2 cellular contexts compared by ENCODE assay signal in the genomic region with DNA sequence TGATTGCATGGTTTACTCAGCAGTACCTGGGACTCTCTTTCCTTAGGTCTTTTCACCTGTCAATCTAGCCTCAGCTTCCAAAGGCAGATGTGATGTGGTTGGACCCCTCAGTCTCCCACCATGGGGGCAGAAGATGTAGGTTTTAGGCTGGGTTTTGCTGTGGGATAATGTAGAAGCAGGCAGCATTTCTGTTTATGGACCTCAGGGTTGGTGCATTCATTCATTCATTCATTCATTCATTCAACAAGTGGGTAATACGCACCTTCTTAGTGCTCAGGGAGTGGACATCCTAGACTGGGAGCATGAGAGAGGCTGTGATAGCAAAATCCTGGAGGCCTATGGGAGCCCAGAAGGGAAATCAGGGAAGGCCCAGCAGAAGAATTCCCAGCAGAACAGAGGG.
A peak's percentile ranks its signal among the peaks of the same experiment; 100 is the strongest.
TF ChIP-seq lines count a peak whose summit lies in the region.

No MANE protein-coding gene starts in this region.

TF ChIP-seq in HepG2, 621 proteins besides CTCF, POLR2A, EP300 and RAD21:
- TF ChIP-seq SALL1 (CRISPR knock-in tag; IDR thresholded peaks at IDR 0.05) = no peak
- TF ChIP-seq, protein P1, sequence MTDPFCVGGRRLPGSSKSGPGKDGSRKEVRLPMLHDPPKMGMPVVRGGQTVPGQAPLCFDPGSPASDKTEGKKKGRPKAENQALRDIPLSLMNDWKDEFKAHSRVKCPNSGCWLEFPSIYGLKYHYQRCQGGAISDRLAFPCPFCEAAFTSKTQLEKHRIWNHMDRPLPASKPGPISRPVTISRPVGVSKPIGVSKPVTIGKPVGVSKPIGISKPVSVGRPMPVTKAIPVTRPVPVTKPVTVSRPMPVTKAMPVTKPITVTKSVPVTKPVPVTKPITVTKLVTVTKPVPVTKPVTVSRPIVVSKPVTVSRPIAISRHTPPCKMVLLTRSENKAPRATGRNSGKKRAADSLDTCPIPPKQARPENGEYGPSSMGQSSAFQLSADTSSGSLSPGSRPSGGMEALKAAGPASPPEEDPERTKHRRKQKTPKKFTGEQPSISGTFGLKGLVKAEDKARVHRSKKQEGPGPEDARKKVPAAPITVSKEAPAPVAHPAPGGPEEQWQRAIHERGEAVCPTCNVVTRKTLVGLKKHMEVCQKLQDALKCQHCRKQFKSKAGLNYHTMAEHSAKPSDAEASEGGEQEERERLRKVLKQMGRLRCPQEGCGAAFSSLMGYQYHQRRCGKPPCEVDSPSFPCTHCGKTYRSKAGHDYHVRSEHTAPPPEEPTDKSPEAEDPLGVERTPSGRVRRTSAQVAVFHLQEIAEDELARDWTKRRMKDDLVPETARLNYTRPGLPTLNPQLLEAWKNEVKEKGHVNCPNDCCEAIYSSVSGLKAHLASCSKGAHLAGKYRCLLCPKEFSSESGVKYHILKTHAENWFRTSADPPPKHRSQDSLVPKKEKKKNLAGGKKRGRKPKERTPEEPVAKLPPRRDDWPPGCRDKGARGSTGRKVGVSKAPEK (CRISPR knock-in tag; IDR thresholded peaks at IDR 0.05; ENCODE audit: borderline replicate concordance) = no peak
- no peak for TF ChIP-seq CCDC6 (CRISPR knock-in tag; IDR thresholded peaks at IDR 0.05)
- TF ChIP-seq ZNF430 (CRISPR knock-in tag; IDR thresholded peaks at IDR 0.05) = no peak
- no peak for TF ChIP-seq KAT7 (CRISPR knock-in tag; IDR thresholded peaks at IDR 0.05; ENCODE audit: borderline replicate concordance)
- no peak for TF ChIP-seq PTBP1 (IDR thresholded peaks at IDR 0.05; ENCODE audit: low read depth, low read length, poor library complexity, severe bottlenecking)
- TF ChIP-seq ZNF24 (IDR thresholded peaks at IDR 0.05) = 0 out of 2 replicates have a peak, but pooled peaks have one; percentile 40
TF ChIP-seq in HepG2: peak in this region for 1.

TF ChIP-seq in K562, 482 proteins besides CTCF, POLR2A, EP300 and RAD21:
- TF ChIP-seq ZNF24 (IDR thresholded peaks at IDR 0.05) (peak; percentile 77; the same call in 1 of the 2 replicates), SLC30A9 (CRISPR knock-in tag; IDR thresholded peaks at IDR 0.05) (no peak)
